In genomic region chr1:112700290-112701226, GRCh38 we compare ENCODE assay signal across 8 cellular contexts. TPM values are rescaled to one million over a fixed set of nuclear protein-coding genes. Genes with fewer than 3 reads are reported as not detected.
A peak's percentile ranks its signal among the peaks of the same experiment; 100 is the strongest.
DNase-seq lines count a peak whose midpoint lies in the region; ATAC-seq, FAIRE-seq and TF ChIP-seq lines count a peak whose summit lies in the region.

No MANE protein-coding gene starts in this region.

- FAIRE-seq in frontal cortex (lab: Jason Lieb, UNC), result no peak

- DNase-seq in KBM-7, result peak; percentile 97
- DNase-seq in RWPE2 (ENCODE audit: low spot score), result peak; percentile 89
- DNase-seq in activated naive CD4-positive, alpha-beta T cell treated with anti-CD3 and anti-CD28 coated beads for 36 hours, result peak; percentile 85
- DNase-seq in frontal cortex (ENCODE audit: low spot score in 2 of 2), result peak; percentile 64 to 85
- peak; percentile 92 for DNase-seq in non-pigmented ciliary epithelial cell (ENCODE audit: low read depth)
- DNase-seq in testis, result peak; percentile 99

- peaks cover 1% of the 10 kb centered on the region for H3K36me3 Mint-ChIP-seq in activated naive CD4-positive, alpha-beta T cell treated with anti-CD3 and anti-CD28 coated beads for 36 hours (ENCODE audit: low read depth)

- 21 to 26% methylated on average over 5 to 7 of the region's 7 CpGs for WGBS in testis, 2 donors

- intact Hi-C loops in activated naive CD4-positive, alpha-beta T cell treated with anti-CD3 and anti-CD28 coated beads for 36 hours (cut with micrococcal nuclease), result loop anchor here (1.0 to 10.0 kb wide), 3 partner anchors 26 to 1234 kb away; partner anchors contain the start of genes MOV10 and SLC16A1
- intact Hi-C loops in testis (cut with DNase I; ENCODE audit: low total_unique reads), result no loop called here

- peak overlapping the region; percentile 46 to 82 (median 74) for H3K9ac ChIP-seq in BLaER1 treated with 17β-estradiol and CSF1 and Interleukin-3, amounts not matched to agents 10 nM and 100 nM

- ATAC-seq in GM19438 (IDR thresholded peaks at IDR 0.05; ENCODE audit: low read depth, unreplicated experiment), result peak; percentile 43
- ATAC-seq in RWPE2 (ENCODE audit: low read depth), result peak; percentile 47

- no peaks in the 10 kb centered on the region for H3K27me3 ChIP-seq in BLaER1 treated with 17β-estradiol and CSF1 and Interleukin-3, amounts not matched to agents 10 nM and 100 nM
- H3K27me3 ChIP-seq in RWPE2 (ENCODE audit: insufficient read depth, poor library complexity, severe bottlenecking) (no peaks in the 10 kb centered on the region), testis (no peaks in the 10 kb centered on the region)

- peaks cover 0 to 27% (median 7%) of the 10 kb centered on the region in 11 experiments; a peak in 8 of 22 replicates for H4K20me1 ChIP-seq in BLaER1 treated with 17β-estradiol and CSF1 and Interleukin-3, amounts not matched to agents 10 nM and 100 nM

- no peak for TF ChIP-seq POLR2A in testis (IDR thresholded peaks at IDR 0.05)

- peaks cover 54% of the 10 kb centered on the region for H3K4me1 Mint-ChIP-seq in activated naive CD4-positive, alpha-beta T cell treated with anti-CD3 and anti-CD28 coated beads for 36 hours (ENCODE audit: low read depth)

- CTCF ChIA-PET in activated naive CD4-positive, alpha-beta T cell treated with anti-CD3 and anti-CD28 coated beads for 36 hours (lab: Charles Lee), result interaction anchor here (0.9 kb wide), 2 partner anchors 199 to 235 kb away, joined by 3 read pairs; no protein-coding TSS in a partner anchor

- peak overlapping the region; percentile 87 to 100 (median 95) for H3K4me2 ChIP-seq in BLaER1 treated with 17β-estradiol and CSF1 and Interleukin-3, amounts not matched to agents 10 nM and 100 nM

- no peak for TF ChIP-seq CTCF in RWPE2 (IDR thresholded peaks at IDR 0.05; ENCODE audit: poor library complexity, severe bottlenecking)
- TF ChIP-seq CTCF in testis (IDR thresholded peaks at IDR 0.05), result no peak

- no peaks in the 10 kb centered on the region for H3K9me3 Mint-ChIP-seq in activated naive CD4-positive, alpha-beta T cell treated with anti-CD3 and anti-CD28 coated beads for 36 hours

- no peaks in the 10 kb centered on the region for H3K27me3 Mint-ChIP-seq in activated naive CD4-positive, alpha-beta T cell treated with anti-CD3 and anti-CD28 coated beads for 36 hours (ENCODE audit: low read depth)

- H3K4me3 Mint-ChIP-seq in activated naive CD4-positive, alpha-beta T cell treated with anti-CD3 and anti-CD28 coated beads for 36 hours, result no peak overlapping the region

- peak overlapping the region in 9 of 10 experiments; percentile 19 to 56 (median 40); a peak in 16 of 20 replicates for H3K4me3 ChIP-seq in BLaER1 treated with 17β-estradiol and CSF1 and Interleukin-3, amounts not matched to agents 10 nM and 100 nM
- no peak overlapping the region for H3K4me3 ChIP-seq in RWPE2 (ENCODE audit: severe bottlenecking)
- H3K4me3 ChIP-seq in testis, result no peak overlapping the region

- in situ Hi-C loops in KBM-7 (cut with MboI; ENCODE audit: low pct_unique_long_range_greater_than_20kb, low sequenced_read_pairs), result no loop called here

- peak overlapping the region; percentile 87 for H3K27ac Mint-ChIP-seq in activated naive CD4-positive, alpha-beta T cell treated with anti-CD3 and anti-CD28 coated beads for 36 hours

- peak overlapping the region; percentile 62 to 92 (median 86) for H3K27ac ChIP-seq in BLaER1 treated with 17β-estradiol and CSF1 and Interleukin-3, amounts not matched to agents 10 nM and 100 nM
- H3K27ac ChIP-seq in RWPE2 (ENCODE audit: poor library complexity, severe bottlenecking), result peak overlapping the region; percentile 92
- peak overlapping the region; percentile 93 for H3K27ac ChIP-seq in testis

- no peaks in the 10 kb centered on the region for H3K9me3 ChIP-seq in BLaER1 treated with 17β-estradiol and CSF1 and Interleukin-3, amounts not matched to agents 10 nM and 100 nM (replicated peaks in 1 of 11)
- H3K9me3 ChIP-seq in RWPE2 (ENCODE audit: severe bottlenecking), result no peaks in the 10 kb centered on the region
- no peaks in the 10 kb centered on the region for H3K9me3 ChIP-seq in testis

- peaks cover 71 to 91% (median 77%) of the 10 kb centered on the region in 10 experiments for H3K4me1 ChIP-seq in BLaER1 treated with 17β-estradiol and CSF1 and Interleukin-3, amounts not matched to agents 10 nM and 100 nM
- H3K4me1 ChIP-seq in RWPE2 (ENCODE audit: insufficient read depth, poor library complexity, severe bottlenecking) (peaks cover 38% of the 10 kb centered on the region), testis (peaks cover 73% of the 10 kb centered on the region)

- H3K36me3 ChIP-seq in BLaER1 treated with 17β-estradiol and CSF1 and Interleukin-3, amounts not matched to agents 10 nM and 100 nM, result peaks cover 40 to 68% (median 49%) of the 10 kb centered on the region in 11 experiments
- H3K36me3 ChIP-seq in RWPE2 (ENCODE audit: low read depth) (peaks cover 69% of the 10 kb centered on the region), testis (ENCODE audit: low read depth, missing control alignments) (no peaks in the 10 kb centered on the region)

RNA-seq across cellular contexts. Expression of gene RHOC, which starts 6.4 kb away (rescaled TPM):
- total RNA-seq in activated naive CD4-positive, alpha-beta T cell treated with anti-CD3 and anti-CD28 coated beads for 36 hours, result 10 to 100 TPM; 36.3 to 37.3 TPM
- 35.1 TPM for total RNA-seq in frontal cortex
- 100 to 1,000 TPM; 191 to 294 TPM for total RNA-seq in testis
- 225 TPM for polyA plus RNA-seq in testis (ENCODE audit: insufficient read depth, low read depth, low replicate concordance)

RNA-seq across cellular contexts. Expression of gene PPM1J, which starts 14.6 kb away (rescaled TPM):
- total RNA-seq in activated naive CD4-positive, alpha-beta T cell treated with anti-CD3 and anti-CD28 coated beads for 36 hours, result 1 to 10 TPM in 1 of 2 experiments, under 1 TPM in 1; 0.74 to 1.0 TPM
- total RNA-seq in frontal cortex (4.1 TPM), testis (10 to 100 TPM; 45.5 to 88.7 TPM)
- 69.5 TPM for polyA plus RNA-seq in testis (ENCODE audit: insufficient read depth, low read depth, low replicate concordance)

RNA-seq across cellular contexts. Expression of gene MOV10, which starts 26.1 kb away (rescaled TPM):
- 10 to 100 TPM; 46.0 to 48.8 TPM for total RNA-seq in activated naive CD4-positive, alpha-beta T cell treated with anti-CD3 and anti-CD28 coated beads for 36 hours
- 5.3 TPM for total RNA-seq in frontal cortex
- 100 to 1,000 TPM; 240 to 245 TPM for total RNA-seq in testis
- 137 TPM for polyA plus RNA-seq in testis (ENCODE audit: insufficient read depth, low read depth, low replicate concordance)

Comparison
In these comparisons a context has a peak if more than half of its experiments do, and no peak if none do; other contexts are left out.
1. H3K4me3 ChIP-seq: peak in BLaER1 treated with 17β-estradiol and CSF1 and Interleukin-3, amounts not matched to agents 10 nM and 100 nM (9 of 10); none in RWPE2 (single experiment) and testis (0 of 2).
2. RNA of gene MOV10, which starts 26.1 kb away (total RNA-seq): 240 to 245 TPM in testis; 46.0 to 48.8 TPM in activated naive CD4-positive, alpha-beta T cell treated with anti-CD3 and anti-CD28 coated beads for 36 hours and 5.3 TPM in frontal cortex (single experiment); every median in the first group is over 4 times any median in the second.
3. Peak in every context shown above with its lines, with median percentiles within 50 percentile points of each other: H3K27ac ChIP-seq and DNase-seq.